30 cellular contexts compared by ENCODE assay signal in the genomic region with DNA sequence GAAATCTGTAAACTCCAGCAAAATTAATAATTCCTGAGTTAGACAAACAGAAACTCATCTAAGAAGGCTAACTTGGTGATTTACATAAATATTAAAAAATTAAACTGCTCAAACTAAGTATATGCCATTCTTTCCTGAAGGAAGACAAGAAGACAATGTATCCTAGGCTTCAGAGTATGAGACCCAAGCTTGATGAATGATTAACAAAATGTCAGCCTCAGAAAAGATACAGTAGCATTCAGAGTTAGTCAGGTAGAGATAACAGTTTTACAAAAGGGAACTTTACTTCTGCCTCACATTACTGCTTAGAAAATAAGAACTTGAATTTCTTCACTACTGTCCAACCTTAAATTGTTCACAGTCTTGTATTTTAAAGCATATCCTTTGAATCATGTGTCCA. TPM values are rescaled to one million over a fixed set of nuclear protein-coding genes. Genes with fewer than 3 reads are reported as not detected.
A peak's percentile ranks its signal among the peaks of the same experiment; 100 is the strongest.
DNase-seq lines count a peak whose midpoint lies in the region; ATAC-seq, FAIRE-seq and TF ChIP-seq lines count a peak whose summit lies in the region.
"Had no signal": no experiment of that assay in that cellular context is flagged by ENCODE, and none has a peak within 500 bp of the region (broad histone marks: within the 10 kb centered on the region; RNA-seq: fewer than 3 reads in every experiment).

No MANE protein-coding gene starts in this region.

- no peak for TF ChIP-seq CTCF in ovary (IDR thresholded peaks at IDR 0.05)

- H3K27me3 ChIP-seq in small intestine (ENCODE audit: control insufficient read depth in 2 of 2, insufficient read depth in 2 of 2, low read length in 2 of 2), result no peaks in the 10 kb centered on the region
- H3K27me3 ChIP-seq in MG63, result no peaks in the 10 kb centered on the region
- no peaks in the 10 kb centered on the region for H3K27me3 ChIP-seq in ovary
- H3K27me3 ChIP-seq: heart left ventricle, Peyer's patch, right atrium auricular region, spleen, testis had no signal

- intact Hi-C loops in ovary (cut with DNase I), result no loop called here

- no peak overlapping the region for H3K4me3 ChIP-seq in small intestine (ENCODE audit: low read depth in 1 of 2, low read length in 2 of 2)
- H3K4me3 ChIP-seq in MG63, result no peak overlapping the region
- no peak overlapping the region for H3K4me3 ChIP-seq in ovary
- H3K4me3 ChIP-seq: coronary artery, heart left ventricle, Peyer's patch, right atrium auricular region, spleen, testis had no signal

- TF ChIP-seq POLR2A in ovary (IDR thresholded peaks at IDR 0.05), result no peak

- DNase-seq in HuH-7 (ENCODE audit: low spot score) (peak; percentile 43), amniotic epithelial cell (ENCODE audit: low read depth) (peak; percentile 15), kidney tubule cell (ENCODE audit: low spot score) (peak; percentile 60), small intestine (peak; percentile 67), MG63 (no peak), Ammon's horn (ENCODE audit: low spot score) (no peak), ovary (no peak)
- DNase-seq: activated naive CD4-positive, alpha-beta T cell; activated naive CD8-positive, alpha-beta T cell treated with anti-CD3 and anti-CD28 coated beads, Interleukin-2, amount 50 U/mL, for 24 hours; DMS79 treated with DMSO at 0.1 percent for 48 hours; effector CD8-positive, alpha-beta T cell; erythroblast; GDM1; H7; heart left ventricle; left cardiac atrium; MM.1S; NCI-H1436 treated with DMSO at 0.1 percent for 48 hours; NCI-H2081 treated with DMSO at 0.1 percent for 48 hours; NCI-H345; Peyer's patch; spleen; stimulated activated CD4-positive, alpha-beta T cell treated with anti-CD3 and anti-CD28 coated beads, Interleukin-2, amount 100 ng/mL, for 24 hours; testis had no signal

- H3K27ac ChIP-seq in small intestine (ENCODE audit: low read depth in 1 of 2, low read length in 1 of 2) (no peak overlapping the region), ovary (no peak overlapping the region)
- H3K27ac ChIP-seq: coronary artery, heart left ventricle, KMS-11, parathyroid adenoma, Peyer's patch, right atrium auricular region, spleen, testis had no signal

- no peak for ATAC-seq in GM21723 (IDR thresholded peaks at IDR 0.05; ENCODE audit: unreplicated experiment)
- ATAC-seq: activated naive CD8-positive, alpha-beta T cell treated with anti-CD3 and anti-CD28 coated beads, Interleukin-2, amount 50 U/mL, for 24 hours; heart left ventricle; left cardiac atrium had no signal

- TF ChIP-seq EP300 in ovary (IDR thresholded peaks at IDR 0.05), result no peak

- no peak for FAIRE-seq in small intestine (lab: Jason Lieb, UNC)
- FAIRE-seq: HTR-8/SVneo had no signal

- H3K36me3 ChIP-seq in small intestine (ENCODE audit: control insufficient read depth in 2 of 2, insufficient read depth in 2 of 2, low read length in 2 of 2) (no peaks in the 10 kb centered on the region), MG63 (peaks cover 39% of the 10 kb centered on the region), ovary (no peaks in the 10 kb centered on the region)

- H3K4me1 ChIP-seq in small intestine (ENCODE audit: control insufficient read depth in 2 of 2, insufficient read depth in 1 of 2, low read depth in 1 of 2, low read length in 1 of 2), result peaks cover 4 to 16% of the 10 kb centered on the region in 2 donors
- H3K4me1 ChIP-seq in ovary (ENCODE audit: insufficient read depth), result peaks cover 6% of the 10 kb centered on the region

- H3K9me3 ChIP-seq in small intestine (ENCODE audit: control insufficient read depth, low read depth), result no peaks in the 10 kb centered on the region
- H3K9me3 ChIP-seq in MG63, result peaks cover 8% of the 10 kb centered on the region
- peaks cover 0 to 3% of the 10 kb centered on the region in 2 donors for H3K9me3 ChIP-seq in ovary
- H3K9me3 ChIP-seq: testis had no signal

RNA-seq across cellular contexts. Expression of gene CSNK2A1, which starts 12.0 kb away (rescaled TPM):
- 10 to 100 TPM; 24.0 to 38.6 (median 29.1) TPM for polyA plus RNA-seq in small intestine
- total RNA-seq in MG63 (2014; rRNA removed; shearing (Covaris generic); ENCODE audit: low replicate concordance), result 110 and 119 TPM in 2 replicates
- 100 to 1,000 TPM in 1 of 7 donors, 10 to 100 TPM in 6; 40.9 to 117 (median 95.7) TPM for total RNA-seq in ovary
- polyA plus RNA-seq in ovary, result 100 to 1,000 TPM in 1 of 2 donors, 10 to 100 TPM in 1; 35.8 to 145 TPM

Comparison
In these comparisons a context has a peak if more than half of its experiments do, and no peak if none do; other contexts are left out.
1. DNase-seq: peak in HuH-7 (single experiment), amniotic epithelial cell (single experiment), kidney tubule cell (single experiment) and small intestine (single experiment); none in MG63 (single experiment), Ammon's horn (single experiment) and ovary (0 of 5).